In genomic region chr6:79250559-79250958, GRCh38 we compare ENCODE assay signal across 19 cellular contexts.
"Had no signal": no experiment of that assay in that cellular context is flagged by ENCODE, and none has a peak within 500 bp of the region (broad histone marks: within the 10 kb centered on the region; RNA-seq: fewer than 3 reads in every experiment).

No MANE protein-coding gene starts in this region.

- DNase-seq: activated CD4-positive, alpha-beta T cell treated with anti-CD3 and anti-CD28 coated beads for 1 hour; activated gamma-delta T cell treated with Interleukin-2 at 50 U/mL for 16 hours; activated T-cell treated with anti-CD3 and anti-CD28 coated beads, Interleukin-2, amount 50 U/mL, for 1 hour; anterior cingulate cortex; heart right ventricle; islet precursor cell; left cardiac atrium; nephron progenitor cell; occipital lobe; stimulated activated CD4-positive, alpha-beta T cell treated with anti-CD3 and anti-CD28 coated beads, Interleukin-2, amount 100 ng/mL, for 48 hours; stimulated activated CD8-positive, alpha-beta memory T cell treated with anti-CD3 and anti-CD28 coated beads, Interleukin-4, amount 100 ng/mL, for 48 hours; stimulated activated naive B cell treated with anti-CD40 and anti-IgM and Interleukin-4, amounts not matched to agents 10 μg/mL and 1 μg/mL and 100 μg/mL, for 72 hours; testis; upper lobe of left lung had no signal

- H3K27me3 ChIP-seq: body of pancreas, cardiac muscle cell, heart right ventricle, testis, upper lobe of left lung had no signal

- H3K4me1 Mint-ChIP-seq: activated naive CD4-positive, alpha-beta T cell treated with anti-CD3 and anti-CD28 coated beads, Interleukin-2, amount 50 U/mL, for 24 hours; nephron progenitor cell had no signal

- H3K27me3 Mint-ChIP-seq: activated naive CD4-positive, alpha-beta T cell treated with anti-CD3 and anti-CD28 coated beads, Interleukin-2, amount 50 U/mL, for 24 hours; memory B cell; stimulated activated naive B cell treated with anti-CD40 and anti-IgM and Interleukin-4, amounts not matched to agents 10 μg/mL and 1 μg/mL and 100 μg/mL, for 72 hours had no signal

- H3K27ac Mint-ChIP-seq: activated naive CD4-positive, alpha-beta T cell treated with anti-CD3 and anti-CD28 coated beads, Interleukin-2, amount 50 U/mL, for 24 hours; memory B cell; nephron progenitor cell; stimulated activated naive B cell treated with anti-CD40 and anti-IgM and Interleukin-4, amounts not matched to agents 10 μg/mL and 1 μg/mL and 100 μg/mL, for 72 hours; T-helper 2 cell treated with Interferon-gamma antibody and Interleukin-4, amounts not matched to agents 5 μg/mL and 100 μg/mL, for 36 hours had no signal

- H3K9me3 ChIP-seq: body of pancreas, testis, upper lobe of left lung had no signal

- H3K4me3 ChIP-seq: body of pancreas, cardiac muscle cell, heart right ventricle, testis, upper lobe of left lung had no signal

- H3K4me3 Mint-ChIP-seq: activated naive CD4-positive, alpha-beta T cell treated with anti-CD3 and anti-CD28 coated beads, Interleukin-2, amount 50 U/mL, for 24 hours; memory B cell; nephron progenitor cell; stimulated activated naive B cell treated with anti-CD40 and anti-IgM and Interleukin-4, amounts not matched to agents 10 μg/mL and 1 μg/mL and 100 μg/mL, for 72 hours; T-helper 2 cell treated with Interferon-gamma antibody and Interleukin-4, amounts not matched to agents 5 μg/mL and 100 μg/mL, for 36 hours had no signal

- H3K9me3 Mint-ChIP-seq: activated naive CD4-positive, alpha-beta T cell treated with anti-CD3 and anti-CD28 coated beads, Interleukin-2, amount 50 U/mL, for 24 hours; memory B cell; T-helper 2 cell treated with Interferon-gamma antibody and Interleukin-4, amounts not matched to agents 5 μg/mL and 100 μg/mL, for 36 hours had no signal

- ATAC-seq: body of pancreas had no signal

- H3K27ac ChIP-seq: body of pancreas, heart right ventricle, testis, upper lobe of left lung had no signal

- H3K36me3 ChIP-seq: cardiac muscle cell, heart right ventricle, upper lobe of left lung had no signal

- H3K4me1 ChIP-seq: body of pancreas, testis, upper lobe of left lung had no signal
